In genomic region chr12:5377997-5378596, GRCh38 we compare ENCODE assay signal across 18 cellular contexts. TPM values are rescaled to one million over a fixed set of nuclear protein-coding genes. Genes with fewer than 3 reads are reported as not detected.
DNase-seq lines count a peak whose midpoint lies in the region; ATAC-seq, FAIRE-seq and TF ChIP-seq lines count a peak whose summit lies in the region.
"Had no signal": no experiment of that assay in that cellular context is flagged by ENCODE, and none has a peak within 500 bp of the region (broad histone marks: within the 10 kb centered on the region; RNA-seq: fewer than 3 reads in every experiment).

No MANE protein-coding gene starts in this region.

- ATAC-seq in HG03095 (IDR thresholded peaks at IDR 0.05; ENCODE audit: unreplicated experiment) (no peak), GM18858 (IDR thresholded peaks at IDR 0.05; ENCODE audit: unreplicated experiment) (no peak)

- TF ChIP-seq CTCF in prostate gland (IDR thresholded peaks at IDR 0.05) = no peak

- FAIRE-seq in GM19239 (lab: Jason Lieb, UNC) = no peak
- FAIRE-seq: colon, G401.6 had no signal

- H3K4me3 ChIP-seq in prostate gland = no peak overlapping the region
- H3K4me3 ChIP-seq: ascending aorta, SJSA1 had no signal

- DNase-seq in DMS79 treated with DMSO at 0.1 percent for 48 hours (lab: John Stamatoyannopoulos, UW) (peak; percentile 86), NCI-H187 (lab: John Stamatoyannopoulos, UW) (peak; percentile 37 to 50), SW480 (ENCODE audit: low spot score) (peak; percentile 96), prostate gland (ENCODE audit: low spot score) (peak; percentile 82), GM19239 (ENCODE audit: insufficient read length, low spot score) (no peak)
- DNase-seq: activated CD4-positive, alpha-beta T cell treated with anti-CD3 and anti-CD28 coated beads, Interleukin-2, amount 50 U/mL, for 48 hours; glutamatergic neuron; NCI-H1048; stimulated activated CD4-positive, alpha-beta T cell treated with anti-CD3 and anti-CD28 coated beads, Interleukin-15, amount 100 ng/mL, for 24 hours had no signal

- no peaks in the 10 kb centered on the region for H3K4me1 ChIP-seq in prostate gland (replicated peaks)
- H3K4me1 ChIP-seq: ascending aorta, parathyroid adenoma, SJSA1 had no signal

- no peaks in the 10 kb centered on the region for H3K36me3 ChIP-seq in prostate gland
- H3K36me3 ChIP-seq: ascending aorta, SJSA1 had no signal

- TF ChIP-seq POLR2A in prostate gland (IDR thresholded peaks at IDR 0.05) = no peak

- no peaks in the 10 kb centered on the region for H3K27me3 ChIP-seq in prostate gland (replicated peaks; ENCODE audit: insufficient read depth)
- H3K27me3 ChIP-seq: ascending aorta, SJSA1 had no signal

- H3K9me3 ChIP-seq in prostate gland = no peaks in the 10 kb centered on the region
- H3K9me3 ChIP-seq: ascending aorta, SJSA1 had no signal

- H3K27ac ChIP-seq in prostate gland = no peak overlapping the region
- H3K27ac ChIP-seq: ascending aorta, epithelial cell of prostate, parathyroid adenoma, SJSA1 had no signal

- intact Hi-C loops in prostate gland (cut with DNase I) = no loop called here

- 8% methylated on average over 12 of the region's 12 CpGs for WGBS in prostate gland

RNA-seq across cellular contexts. Expression of gene NTF3, which starts 53.8 kb away (rescaled TPM):
- total RNA-seq in prostate gland = 1 to 10 TPM; 1.0 to 1.2 TPM
- total RNA-seq: subcutaneous adipose tissue had no signal
